Comparison of ENCODE assay signal across 1 cellular context in the genomic region with DNA sequence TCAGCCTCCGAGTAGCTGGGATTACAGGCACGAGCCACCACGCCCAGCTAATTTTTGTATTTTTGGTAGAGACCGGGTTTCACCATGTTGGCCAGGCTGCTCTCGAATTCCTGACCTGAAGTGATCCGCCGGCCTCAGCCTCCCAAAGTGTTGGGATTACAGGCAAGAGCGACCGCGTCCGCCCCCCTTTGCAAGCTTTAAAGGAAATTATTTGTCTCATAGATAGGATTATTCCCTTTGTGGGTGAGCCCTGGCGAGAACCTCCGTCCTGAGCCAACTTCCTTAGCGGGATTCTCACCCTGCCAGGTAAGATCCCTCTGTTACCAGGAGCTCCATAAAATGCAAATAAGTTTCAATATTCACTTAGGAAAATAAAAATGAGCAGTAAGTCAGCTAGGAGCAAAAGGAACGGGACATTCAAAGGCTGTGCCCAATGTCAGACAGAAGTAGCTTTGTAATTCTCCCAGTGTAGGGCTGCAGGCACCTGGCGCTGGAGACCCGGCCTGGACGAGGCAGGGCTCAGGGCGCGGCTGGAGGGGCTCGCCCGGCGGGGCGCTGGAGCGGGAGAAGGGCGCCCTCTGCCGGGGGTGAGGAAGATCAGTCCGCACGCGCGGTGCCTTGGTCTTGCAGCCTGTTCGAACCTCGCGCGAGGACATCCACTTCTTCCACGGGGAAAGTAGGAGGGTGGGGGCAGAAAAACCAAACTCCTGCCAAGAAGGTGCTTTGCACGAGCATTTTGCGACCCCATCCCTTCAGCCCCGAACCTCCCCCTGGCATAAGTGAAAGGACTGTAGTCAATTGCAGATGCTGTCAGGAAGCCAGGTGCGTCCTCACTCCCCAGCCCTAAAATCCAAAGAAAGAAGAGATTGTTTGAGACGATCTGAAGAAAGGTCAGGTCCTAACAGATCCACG.
TF ChIP-seq lines count a peak whose summit lies in the region.

No MANE protein-coding gene starts in this region.

TF ChIP-seq in HepG2, 621 proteins besides CTCF, POLR2A, EP300 and RAD21 (continued from another document and continues in another):
- TF ChIP-seq, protein P1, sequence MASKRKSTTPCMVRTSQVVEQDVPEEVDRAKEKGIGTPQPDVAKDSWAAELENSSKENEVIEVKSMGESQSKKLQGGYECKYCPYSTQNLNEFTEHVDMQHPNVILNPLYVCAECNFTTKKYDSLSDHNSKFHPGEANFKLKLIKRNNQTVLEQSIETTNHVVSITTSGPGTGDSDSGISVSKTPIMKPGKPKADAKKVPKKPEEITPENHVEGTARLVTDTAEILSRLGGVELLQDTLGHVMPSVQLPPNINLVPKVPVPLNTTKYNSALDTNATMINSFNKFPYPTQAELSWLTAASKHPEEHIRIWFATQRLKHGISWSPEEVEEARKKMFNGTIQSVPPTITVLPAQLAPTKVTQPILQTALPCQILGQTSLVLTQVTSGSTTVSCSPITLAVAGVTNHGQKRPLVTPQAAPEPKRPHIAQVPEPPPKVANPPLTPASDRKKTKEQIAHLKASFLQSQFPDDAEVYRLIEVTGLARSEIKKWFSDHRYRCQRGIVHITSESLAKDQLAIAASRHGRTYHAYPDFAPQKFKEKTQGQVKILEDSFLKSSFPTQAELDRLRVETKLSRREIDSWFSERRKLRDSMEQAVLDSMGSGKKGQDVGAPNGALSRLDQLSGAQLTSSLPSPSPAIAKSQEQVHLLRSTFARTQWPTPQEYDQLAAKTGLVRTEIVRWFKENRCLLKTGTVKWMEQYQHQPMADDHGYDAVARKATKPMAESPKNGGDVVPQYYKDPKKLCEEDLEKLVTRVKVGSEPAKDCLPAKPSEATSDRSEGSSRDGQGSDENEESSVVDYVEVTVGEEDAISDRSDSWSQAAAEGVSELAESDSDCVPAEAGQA (IDR thresholded peaks at IDR 0.05; ENCODE audit: low read depth): no peak
- TF ChIP-seq, protein P1 (CRISPR knock-in tag; IDR thresholded peaks at IDR 0.05; ENCODE audit: borderline replicate concordance): no peak
- TF ChIP-seq, protein P2, sequence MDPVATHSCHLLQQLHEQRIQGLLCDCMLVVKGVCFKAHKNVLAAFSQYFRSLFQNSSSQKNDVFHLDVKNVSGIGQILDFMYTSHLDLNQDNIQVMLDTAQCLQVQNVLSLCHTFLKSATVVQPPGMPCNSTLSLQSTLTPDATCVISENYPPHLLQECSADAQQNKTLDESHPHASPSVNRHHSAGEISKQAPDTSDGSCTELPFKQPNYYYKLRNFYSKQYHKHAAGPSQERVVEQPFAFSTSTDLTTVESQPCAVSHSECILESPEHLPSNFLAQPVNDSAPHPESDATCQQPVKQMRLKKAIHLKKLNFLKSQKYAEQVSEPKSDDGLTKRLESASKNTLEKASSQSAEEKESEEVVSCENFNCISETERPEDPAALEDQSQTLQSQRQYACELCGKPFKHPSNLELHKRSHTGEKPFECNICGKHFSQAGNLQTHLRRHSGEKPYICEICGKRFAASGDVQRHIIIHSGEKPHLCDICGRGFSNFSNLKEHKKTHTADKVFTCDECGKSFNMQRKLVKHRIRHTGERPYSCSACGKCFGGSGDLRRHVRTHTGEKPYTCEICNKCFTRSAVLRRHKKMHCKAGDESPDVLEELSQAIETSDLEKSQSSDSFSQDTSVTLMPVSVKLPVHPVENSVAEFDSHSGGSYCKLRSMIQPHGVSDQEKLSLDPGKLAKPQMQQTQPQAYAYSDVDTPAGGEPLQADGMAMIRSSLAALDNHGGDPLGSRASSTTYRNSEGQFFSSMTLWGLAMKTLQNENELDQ (CRISPR knock-in tag; IDR thresholded peaks at IDR 0.05; ENCODE audit: borderline replicate concordance): no peak
- TF ChIP-seq ZNF550 (CRISPR knock-in tag; IDR thresholded peaks at IDR 0.05; ENCODE audit: borderline replicate concordance) (no peak), RXRB (CRISPR knock-in tag; IDR thresholded peaks at IDR 0.05; ENCODE audit: borderline replicate concordance) (peak; percentile 54; the same call in 1 of the 2 replicates), ZNF7 (CRISPR knock-in tag; IDR thresholded peaks at IDR 0.05) (no peak), SOX6 (IDR thresholded peaks at IDR 0.05) (no peak), SOX6 (CRISPR knock-in tag; IDR thresholded peaks at IDR 0.05) (peak; percentile 19; the same call in 1 of the 2 replicates), THAP11 (CRISPR knock-in tag; IDR thresholded peaks at IDR 0.05) (0 out of 2 replicates have a peak, but pooled peaks have one; percentile 18), FOXA3 (CRISPR knock-in tag; IDR thresholded peaks at IDR 0.05) (no peak), EEA1 (CRISPR knock-in tag; IDR thresholded peaks at IDR 0.05; ENCODE audit: borderline replicate concordance) (no peak), TBX2 (CRISPR knock-in tag; IDR thresholded peaks at IDR 0.05; ENCODE audit: borderline replicate concordance) (no peak), HIVEP1 (CRISPR knock-in tag; IDR thresholded peaks at IDR 0.05) (no peak), PHB2 (IDR thresholded peaks at IDR 0.05; ENCODE audit: partially characterized antibody) (no peak), NRL (CRISPR knock-in tag; IDR thresholded peaks at IDR 0.05; ENCODE audit: borderline replicate concordance) (no peak), ZNF839 (CRISPR knock-in tag; IDR thresholded peaks at IDR 0.05; ENCODE audit: borderline replicate concordance) (no peak), PHF21A (CRISPR knock-in tag; IDR thresholded peaks at IDR 0.05) (no peak), ZNF317 (CRISPR knock-in tag; IDR thresholded peaks at IDR 0.05) (no peak), GPN1 (CRISPR knock-in tag; IDR thresholded peaks at IDR 0.05; ENCODE audit: borderline replicate concordance) (no peak), ZNF567 (CRISPR knock-in tag; IDR thresholded peaks at IDR 0.05; ENCODE audit: borderline replicate concordance) (no peak), DNMT3B (CRISPR knock-in tag; conservative IDR thresholded peaks at IDR 0.05) (no peak), ZNF713 (CRISPR knock-in tag; IDR thresholded peaks at IDR 0.05) (no peak), ARNTL (CRISPR knock-in tag; IDR thresholded peaks at IDR 0.05) (no peak), WIZ (CRISPR knock-in tag; IDR thresholded peaks at IDR 0.05) (no peak), HNF4A (CRISPR knock-in tag; IDR thresholded peaks at IDR 0.05) (no peak), ZNF780A (CRISPR knock-in tag; IDR thresholded peaks at IDR 0.05) (no peak), TGIF2 (CRISPR knock-in tag; IDR thresholded peaks at IDR 0.05) (no peak), ZNF20 (CRISPR knock-in tag; IDR thresholded peaks at IDR 0.05) (no peak), EED (CRISPR knock-in tag; IDR thresholded peaks at IDR 0.05) (no peak), ZNF253 (CRISPR knock-in tag; IDR thresholded peaks at IDR 0.05; ENCODE audit: borderline replicate concordance) (no peak), TBL1XR1 (IDR thresholded peaks at IDR 0.05; ENCODE audit: borderline replicate concordance, low read length, partially characterized antibody) (no peak), ZNF44 (CRISPR knock-in tag; IDR thresholded peaks at IDR 0.05) (no peak)
- TF ChIP-seq, protein P3, sequence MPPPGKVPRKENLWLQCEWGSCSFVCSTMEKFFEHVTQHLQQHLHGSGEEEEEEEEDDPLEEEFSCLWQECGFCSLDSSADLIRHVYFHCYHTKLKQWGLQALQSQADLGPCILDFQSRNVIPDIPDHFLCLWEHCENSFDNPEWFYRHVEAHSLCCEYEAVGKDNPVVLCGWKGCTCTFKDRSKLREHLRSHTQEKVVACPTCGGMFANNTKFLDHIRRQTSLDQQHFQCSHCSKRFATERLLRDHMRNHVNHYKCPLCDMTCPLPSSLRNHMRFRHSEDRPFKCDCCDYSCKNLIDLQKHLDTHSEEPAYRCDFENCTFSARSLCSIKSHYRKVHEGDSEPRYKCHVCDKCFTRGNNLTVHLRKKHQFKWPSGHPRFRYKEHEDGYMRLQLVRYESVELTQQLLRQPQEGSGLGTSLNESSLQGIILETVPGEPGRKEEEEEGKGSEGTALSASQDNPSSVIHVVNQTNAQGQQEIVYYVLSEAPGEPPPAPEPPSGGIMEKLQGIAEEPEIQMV (CRISPR knock-in tag; IDR thresholded peaks at IDR 0.05; ENCODE audit: low read depth): no peak
- TF ChIP-seq, protein P4, sequence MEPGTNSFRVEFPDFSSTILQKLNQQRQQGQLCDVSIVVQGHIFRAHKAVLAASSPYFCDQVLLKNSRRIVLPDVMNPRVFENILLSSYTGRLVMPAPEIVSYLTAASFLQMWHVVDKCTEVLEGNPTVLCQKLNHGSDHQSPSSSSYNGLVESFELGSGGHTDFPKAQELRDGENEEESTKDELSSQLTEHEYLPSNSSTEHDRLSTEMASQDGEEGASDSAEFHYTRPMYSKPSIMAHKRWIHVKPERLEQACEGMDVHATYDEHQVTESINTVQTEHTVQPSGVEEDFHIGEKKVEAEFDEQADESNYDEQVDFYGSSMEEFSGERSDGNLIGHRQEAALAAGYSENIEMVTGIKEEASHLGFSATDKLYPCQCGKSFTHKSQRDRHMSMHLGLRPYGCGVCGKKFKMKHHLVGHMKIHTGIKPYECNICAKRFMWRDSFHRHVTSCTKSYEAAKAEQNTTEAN (CRISPR knock-in tag; conservative IDR thresholded peaks at IDR 0.05): no peak
- TF ChIP-seq, protein P5, sequence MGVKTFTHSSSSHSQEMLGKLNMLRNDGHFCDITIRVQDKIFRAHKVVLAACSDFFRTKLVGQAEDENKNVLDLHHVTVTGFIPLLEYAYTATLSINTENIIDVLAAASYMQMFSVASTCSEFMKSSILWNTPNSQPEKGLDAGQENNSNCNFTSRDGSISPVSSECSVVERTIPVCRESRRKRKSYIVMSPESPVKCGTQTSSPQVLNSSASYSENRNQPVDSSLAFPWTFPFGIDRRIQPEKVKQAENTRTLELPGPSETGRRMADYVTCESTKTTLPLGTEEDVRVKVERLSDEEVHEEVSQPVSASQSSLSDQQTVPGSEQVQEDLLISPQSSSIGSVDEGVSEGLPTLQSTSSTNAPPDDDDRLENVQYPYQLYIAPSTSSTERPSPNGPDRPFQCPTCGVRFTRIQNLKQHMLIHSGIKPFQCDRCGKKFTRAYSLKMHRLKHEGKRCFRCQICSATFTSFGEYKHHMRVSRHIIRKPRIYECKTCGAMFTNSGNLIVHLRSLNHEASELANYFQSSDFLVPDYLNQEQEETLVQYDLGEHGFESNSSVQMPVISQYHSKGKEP (CRISPR knock-in tag; IDR thresholded peaks at IDR 0.05): no peak
- TF ChIP-seq, protein P6, sequence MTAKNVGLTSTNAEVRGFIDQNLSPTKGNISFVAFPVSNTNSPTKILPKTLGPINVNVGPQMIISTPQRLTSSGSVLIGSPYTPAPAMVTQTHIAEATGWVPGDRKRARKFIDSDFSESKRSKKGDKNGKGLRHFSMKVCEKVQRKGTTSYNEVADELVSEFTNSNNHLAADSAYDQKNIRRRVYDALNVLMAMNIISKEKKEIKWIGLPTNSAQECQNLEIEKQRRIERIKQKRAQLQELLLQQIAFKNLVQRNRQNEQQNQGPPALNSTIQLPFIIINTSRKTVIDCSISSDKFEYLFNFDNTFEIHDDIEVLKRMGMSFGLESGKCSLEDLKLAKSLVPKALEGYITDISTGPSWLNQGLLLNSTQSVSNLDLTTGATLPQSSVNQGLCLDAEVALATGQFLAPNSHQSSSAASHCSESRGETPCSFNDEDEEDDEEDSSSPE (CRISPR knock-in tag; IDR thresholded peaks at IDR 0.05): no peak
- TF ChIP-seq, protein P7, sequence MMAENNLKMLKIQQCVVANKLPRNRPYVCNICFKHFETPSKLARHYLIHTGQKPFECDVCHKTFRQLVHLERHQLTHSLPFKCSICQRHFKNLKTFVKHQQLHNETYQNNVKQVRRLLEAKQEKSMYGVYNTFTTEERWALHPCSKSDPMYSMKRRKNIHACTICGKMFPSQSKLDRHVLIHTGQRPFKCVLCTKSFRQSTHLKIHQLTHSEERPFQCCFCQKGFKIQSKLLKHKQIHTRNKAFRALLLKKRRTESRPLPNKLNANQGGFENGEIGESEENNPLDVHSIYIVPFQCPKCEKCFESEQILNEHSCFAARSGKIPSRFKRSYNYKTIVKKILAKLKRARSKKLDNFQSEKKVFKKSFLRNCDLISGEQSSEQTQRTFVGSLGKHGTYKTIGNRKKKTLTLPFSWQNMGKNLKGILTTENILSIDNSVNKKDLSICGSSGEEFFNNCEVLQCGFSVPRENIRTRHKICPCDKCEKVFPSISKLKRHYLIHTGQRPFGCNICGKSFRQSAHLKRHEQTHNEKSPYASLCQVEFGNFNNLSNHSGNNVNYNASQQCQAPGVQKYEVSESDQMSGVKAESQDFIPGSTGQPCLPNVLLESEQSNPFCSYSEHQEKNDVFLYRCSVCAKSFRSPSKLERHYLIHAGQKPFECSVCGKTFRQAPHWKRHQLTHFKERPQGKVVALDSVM (CRISPR knock-in tag; IDR thresholded peaks at IDR 0.05): no peak
- TF ChIP-seq, protein P8, sequence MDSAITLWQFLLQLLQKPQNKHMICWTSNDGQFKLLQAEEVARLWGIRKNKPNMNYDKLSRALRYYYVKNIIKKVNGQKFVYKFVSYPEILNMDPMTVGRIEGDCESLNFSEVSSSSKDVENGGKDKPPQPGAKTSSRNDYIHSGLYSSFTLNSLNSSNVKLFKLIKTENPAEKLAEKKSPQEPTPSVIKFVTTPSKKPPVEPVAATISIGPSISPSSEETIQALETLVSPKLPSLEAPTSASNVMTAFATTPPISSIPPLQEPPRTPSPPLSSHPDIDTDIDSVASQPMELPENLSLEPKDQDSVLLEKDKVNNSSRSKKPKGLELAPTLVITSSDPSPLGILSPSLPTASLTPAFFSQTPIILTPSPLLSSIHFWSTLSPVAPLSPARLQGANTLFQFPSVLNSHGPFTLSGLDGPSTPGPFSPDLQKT (CRISPR knock-in tag; IDR thresholded peaks at IDR 0.05; ENCODE audit: borderline replicate concordance): no peak
- TF ChIP-seq, protein P9, sequence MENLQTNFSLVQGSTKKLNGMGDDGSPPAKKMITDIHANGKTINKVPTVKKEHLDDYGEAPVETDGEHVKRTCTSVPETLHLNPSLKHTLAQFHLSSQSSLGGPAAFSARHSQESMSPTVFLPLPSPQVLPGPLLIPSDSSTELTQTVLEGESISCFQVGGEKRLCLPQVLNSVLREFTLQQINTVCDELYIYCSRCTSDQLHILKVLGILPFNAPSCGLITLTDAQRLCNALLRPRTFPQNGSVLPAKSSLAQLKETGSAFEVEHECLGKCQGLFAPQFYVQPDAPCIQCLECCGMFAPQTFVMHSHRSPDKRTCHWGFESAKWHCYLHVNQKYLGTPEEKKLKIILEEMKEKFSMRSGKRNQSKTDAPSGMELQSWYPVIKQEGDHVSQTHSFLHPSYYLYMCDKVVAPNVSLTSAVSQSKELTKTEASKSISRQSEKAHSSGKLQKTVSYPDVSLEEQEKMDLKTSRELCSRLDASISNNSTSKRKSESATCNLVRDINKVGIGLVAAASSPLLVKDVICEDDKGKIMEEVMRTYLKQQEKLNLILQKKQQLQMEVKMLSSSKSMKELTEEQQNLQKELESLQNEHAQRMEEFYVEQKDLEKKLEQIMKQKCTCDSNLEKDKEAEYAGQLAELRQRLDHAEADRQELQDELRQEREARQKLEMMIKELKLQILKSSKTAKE (CRISPR knock-in tag; IDR thresholded peaks at IDR 0.05; ENCODE audit: borderline replicate concordance): no peak
